Comparison of ENCODE assay signal across 12 cellular contexts in the genomic region with DNA sequence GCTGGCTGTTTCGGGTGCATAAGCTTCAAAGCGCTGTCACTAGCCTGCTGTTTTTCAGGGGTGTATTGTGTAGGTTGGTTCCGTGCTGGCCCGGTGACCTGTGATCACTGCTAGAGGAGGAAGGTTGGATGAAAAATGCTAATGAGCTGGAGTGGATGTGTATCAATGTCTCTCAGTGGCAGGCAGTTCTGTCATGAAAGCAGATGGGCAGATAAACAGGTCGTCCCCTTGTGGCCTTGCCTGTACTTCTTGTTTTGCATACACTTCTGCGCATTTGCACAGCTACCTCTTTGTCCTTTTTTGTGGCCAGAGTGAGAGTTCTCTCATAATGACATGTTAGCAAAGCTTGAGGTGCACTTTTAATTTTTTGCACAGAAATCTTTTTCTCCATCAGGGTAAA. TPM values are rescaled to one million over a fixed set of nuclear protein-coding genes. Genes with fewer than 3 reads are reported as not detected.
DNase-seq lines count a peak whose midpoint lies in the region; ATAC-seq and TF ChIP-seq lines count a peak whose summit lies in the region.
"Had no signal": no experiment of that assay in that cellular context is flagged by ENCODE, and none has a peak within 500 bp of the region (broad histone marks: within the 10 kb centered on the region; RNA-seq: fewer than 3 reads in every experiment).

No MANE protein-coding gene starts in this region.

- peaks cover 19% of the 10 kb centered on the region for H3K36me3 Mint-ChIP-seq in activated CD4-positive, alpha-beta T cell treated with anti-CD3 and anti-CD28 coated beads for 36 hours (ENCODE audit: low read depth)
- H3K36me3 Mint-ChIP-seq in nephron progenitor cell (ENCODE audit: low read depth), result peaks cover 14% of the 10 kb centered on the region
- H3K36me3 Mint-ChIP-seq: activated CD8-positive, alpha-beta memory T cell treated with anti-CD3 and anti-CD28 coated beads, Interleukin-2, amount 10 ng/mL, durations not matched to agents 7 days and 5 days had no signal

- intact Hi-C loops in activated CD4-positive, alpha-beta T cell treated with anti-CD3 and anti-CD28 coated beads for 36 hours (cut with DNase I, micrococcal nuclease), result loop anchor here in 1 of 2 experiments (5.0 kb wide), 1 partner anchor 36 kb away; no protein-coding TSS in a partner anchor

- H3K27me3 Mint-ChIP-seq in activated CD4-positive, alpha-beta T cell treated with anti-CD3 and anti-CD28 coated beads for 36 hours, result no peaks in the 10 kb centered on the region
- H3K27me3 Mint-ChIP-seq in nephron progenitor cell (ENCODE audit: low read depth, poor library complexity), result peaks cover 12% of the 10 kb centered on the region

- POLR2A ChIA-PET in activated CD4-positive, alpha-beta T cell treated with anti-CD3 and anti-CD28 coated beads for 36 hours (lab: Charles Lee), result interaction anchor here (0.5 kb wide), 1 partner anchor 220 kb away, joined by 3 read pairs; no protein-coding TSS in a partner anchor

- peaks cover 52% of the 10 kb centered on the region for H3K4me1 Mint-ChIP-seq in activated CD4-positive, alpha-beta T cell treated with anti-CD3 and anti-CD28 coated beads for 36 hours
- peaks cover 53% of the 10 kb centered on the region for H3K4me1 Mint-ChIP-seq in nephron progenitor cell

- no peak for ATAC-seq in activated CD4-positive, alpha-beta T cell treated with anti-CD3 and anti-CD28 coated beads for 36 hours
- ATAC-seq in GM19395 (IDR thresholded peaks at IDR 0.05; ENCODE audit: unreplicated experiment), result peak; percentile 50
- ATAC-seq: activated CD8-positive, alpha-beta memory T cell treated with anti-CD3 and anti-CD28 coated beads, Interleukin-2, amount 10 ng/mL, durations not matched to agents 7 days and 5 days had no signal

- H3K9me3 ChIP-seq in SK-N-MC (ENCODE audit: low read depth, low read length), result no peaks in the 10 kb centered on the region
- H3K9me3 ChIP-seq: Peyer's patch had no signal

- CTCF ChIA-PET in activated CD4-positive, alpha-beta T cell treated with anti-CD3 and anti-CD28 coated beads for 36 hours (lab: Charles Lee), result interaction anchor here (0.9 to 1.9 kb wide), 9 partner anchors 12 to 195 kb away, joined by 3 to 5 read pairs (median 3); partner anchors contain the start of gene PAFAH2

- H3K9ac ChIP-seq in SK-N-MC (ENCODE audit: insufficient read length), result peak overlapping the region; percentile 3

- no peaks in the 10 kb centered on the region for H3K9me3 Mint-ChIP-seq in activated CD4-positive, alpha-beta T cell treated with anti-CD3 and anti-CD28 coated beads for 36 hours (ENCODE audit: low read depth)
- H3K9me3 Mint-ChIP-seq in nephron progenitor cell, result no peaks in the 10 kb centered on the region
- H3K9me3 Mint-ChIP-seq: mesothelial cell of epicardium had no signal

- no peak for TF ChIP-seq CTCF in nephron progenitor cell (IDR thresholded peaks at IDR 0.05)

- no peak overlapping the region for H3K27ac ChIP-seq in SK-N-MC

- no peaks in the 10 kb centered on the region for H3K36me3 ChIP-seq in SK-N-MC (ENCODE audit: insufficient read depth, low read length)

- no peak for DNase-seq in activated CD4-positive, alpha-beta T cell treated with anti-CD3 and anti-CD28 coated beads for 36 hours
- DNase-seq in activated CD4-positive, alpha-beta T cell treated with anti-CD3 and anti-CD28 coated beads, Interleukin-2, amount 50 U/mL, for 4 hours, result no peak
- DNase-seq in SK-N-MC (ENCODE audit: low read depth, low spot score) (no peak), nephron progenitor cell (no peak), NCI-H187 (lab: John Stamatoyannopoulos, UW) (no peak), COR-L47 (lab: John Stamatoyannopoulos, UW) (no peak), SHP77 treated with DMSO at 0.1 percent for 48 hours (lab: John Stamatoyannopoulos, UW) (no peak)
- DNase-seq: activated CD8-positive, alpha-beta memory T cell treated with anti-CD3 and anti-CD28 coated beads, Interleukin-2, amount 10 ng/mL, durations not matched to agents 7 days and 5 days; central memory CD4-positive, alpha-beta T cell had no signal

- H3K27ac Mint-ChIP-seq in activated CD4-positive, alpha-beta T cell treated with anti-CD3 and anti-CD28 coated beads for 36 hours, result peak overlapping the region; percentile 2
- no peak overlapping the region for H3K27ac Mint-ChIP-seq in nephron progenitor cell
- H3K27ac Mint-ChIP-seq: activated CD8-positive, alpha-beta memory T cell treated with anti-CD3 and anti-CD28 coated beads, Interleukin-2, amount 10 ng/mL, durations not matched to agents 7 days and 5 days; mesothelial cell of epicardium had no signal

- H3K4me3 ChIP-seq in SK-N-MC, result no peak overlapping the region
- H3K4me3 ChIP-seq: Peyer's patch had no signal

- H3K4me3 Mint-ChIP-seq in activated CD4-positive, alpha-beta T cell treated with anti-CD3 and anti-CD28 coated beads for 36 hours, result peak overlapping the region; percentile 11
- H3K4me3 Mint-ChIP-seq in nephron progenitor cell, result peak overlapping the region; percentile 14
- H3K4me3 Mint-ChIP-seq: activated CD8-positive, alpha-beta memory T cell treated with anti-CD3 and anti-CD28 coated beads, Interleukin-2, amount 10 ng/mL, durations not matched to agents 7 days and 5 days had no signal

RNA-seq across cellular contexts. Expression of gene SELENON, which starts 2.9 kb away (rescaled TPM):
- 10 to 100 TPM; 31.5 to 33.5 TPM for total RNA-seq in activated CD4-positive, alpha-beta T cell treated with anti-CD3 and anti-CD28 coated beads for 36 hours

RNA-seq across cellular contexts. Expression of gene MTFR1L, which starts 16.8 kb away (rescaled TPM):
- total RNA-seq in activated CD4-positive, alpha-beta T cell treated with anti-CD3 and anti-CD28 coated beads for 36 hours, result 10 to 100 TPM; 27.7 to 30.8 TPM

RNA-seq across cellular contexts. Expression of gene AUNIP, which starts 56.3 kb away (rescaled TPM):
- 10 to 100 TPM in 1 of 2 experiments, 1 to 10 TPM in 1; 9.6 to 12.9 TPM for total RNA-seq in activated CD4-positive, alpha-beta T cell treated with anti-CD3 and anti-CD28 coated beads for 36 hours
